Comparison of ENCODE assay signal across 8 cellular contexts in the genomic region with DNA sequence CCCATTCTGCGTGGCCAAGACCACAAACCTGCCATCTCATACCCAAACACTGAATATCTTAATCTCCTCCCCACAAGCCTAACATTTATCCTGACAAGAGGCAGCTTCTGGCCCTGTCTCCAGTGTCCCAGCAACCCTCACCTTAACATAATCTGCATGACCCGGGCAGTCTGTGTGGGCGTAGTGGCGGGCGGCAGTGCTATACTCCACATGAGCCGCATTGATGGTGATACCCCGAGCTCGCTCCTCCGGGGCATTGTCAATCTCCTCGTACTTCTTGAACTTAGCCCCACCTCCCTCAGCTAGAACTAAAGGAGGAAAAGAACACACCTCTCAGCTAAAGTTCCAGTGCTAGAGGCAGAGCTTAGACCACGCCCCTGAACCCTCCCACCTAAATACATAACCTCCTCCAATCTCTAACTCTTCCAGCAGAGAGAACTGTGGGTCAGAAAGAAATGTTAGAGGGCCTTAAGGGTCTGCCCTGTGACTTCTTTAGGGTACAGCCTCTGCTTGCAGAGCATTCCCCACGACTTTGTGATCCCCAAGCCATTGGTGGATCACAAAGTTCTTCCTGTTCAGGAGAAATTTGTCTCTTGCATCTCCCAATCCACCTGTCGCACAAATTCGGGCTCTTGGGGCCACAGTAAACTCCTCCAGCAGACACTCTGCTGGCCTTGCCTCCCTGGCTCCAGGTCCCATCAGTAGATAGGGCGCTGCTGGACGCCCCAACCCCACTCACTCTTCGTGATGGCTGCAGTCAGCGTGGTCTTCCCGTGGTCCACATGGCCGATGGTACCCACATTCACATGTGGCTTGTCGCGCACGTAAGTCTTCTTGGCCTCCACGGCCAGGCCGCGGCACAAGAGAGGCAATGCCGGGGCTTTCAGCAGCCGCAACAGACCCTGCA. TPM values are rescaled to one million over a fixed set of nuclear protein-coding genes. Genes with fewer than 3 reads are reported as not detected.
DNase-seq lines count a peak whose midpoint lies in the region; ATAC-seq, FAIRE-seq and TF ChIP-seq lines count a peak whose summit lies in the region.

No MANE protein-coding gene starts in this region.

- peaks cover 22% of the 10 kb centered on the region for H3K4me1 Mint-ChIP-seq in activated T-helper 2 cell treated with anti-CD3 and anti-CD28 coated beads, Interferon-gamma antibody, Interleukin-2, Interleukin-4, amounts not matched to agents 10 μg/mL and 5 μg/mL and 100 μg/mL, durations not matched to agents 14 hours and 24 hours and 36 hours (ENCODE audit: low read depth)

- H3K9me3 ChIP-seq in Loucy (ENCODE audit: insufficient read depth, low read depth, low read length) (no peaks in the 10 kb centered on the region), left ventricle myocardium inferior (replicated peaks) (no peaks in the 10 kb centered on the region), gastrocnemius medialis (no peaks in the 10 kb centered on the region)

- in situ Hi-C loops in gastrocnemius medialis (cut with MboI; ENCODE audit: low sequenced_read_pairs in 4 of 4), result loop anchor here in 1 of 4 donors (25.0 kb wide), 1 partner anchor 308 kb away; the partner anchor contains the start of gene NUPR1

- H3K36me3 ChIP-seq in Loucy (ENCODE audit: insufficient read depth, low read length) (peaks cover 26% of the 10 kb centered on the region; the same call in 1 of the 2 replicates), left ventricle myocardium inferior (peaks cover 38% of the 10 kb centered on the region), gastrocnemius medialis (peaks cover 0 to 42% of the 10 kb centered on the region in 2 donors)

- no peaks in the 10 kb centered on the region for H3F3A ChIP-seq in Loucy (ENCODE audit: low read depth)

- no peak for TF ChIP-seq POLR2A in GM12892 (IDR thresholded peaks at IDR 0.05; ENCODE audit: low read depth, low read length)
- no peak for TF ChIP-seq POLR2A in gastrocnemius medialis (IDR thresholded peaks at IDR 0.05)

- peak overlapping the region; percentile 97 for H3K27ac Mint-ChIP-seq in activated T-helper 2 cell treated with anti-CD3 and anti-CD28 coated beads, Interferon-gamma antibody, Interleukin-2, Interleukin-4, amounts not matched to agents 10 μg/mL and 5 μg/mL and 100 μg/mL, durations not matched to agents 14 hours and 24 hours and 36 hours

- H3K4me3 ChIP-seq in Loucy (ENCODE audit: low read length, poor library complexity, severe bottlenecking) (peak overlapping the region; percentile 93), left ventricle myocardium inferior (peak overlapping the region; percentile 93), gastrocnemius medialis (peak overlapping the region; percentile 93 to 100 (median 98))

- no peaks in the 10 kb centered on the region for H3K27me3 Mint-ChIP-seq in activated T-helper 2 cell treated with anti-CD3 and anti-CD28 coated beads, Interferon-gamma antibody, Interleukin-2, Interleukin-4, amounts not matched to agents 10 μg/mL and 5 μg/mL and 100 μg/mL, durations not matched to agents 14 hours and 24 hours and 36 hours (ENCODE audit: low read depth)

- no peaks in the 10 kb centered on the region for H3K9me3 Mint-ChIP-seq in activated T-helper 2 cell treated with anti-CD3 and anti-CD28 coated beads, Interferon-gamma antibody, Interleukin-2, Interleukin-4, amounts not matched to agents 10 μg/mL and 5 μg/mL and 100 μg/mL, durations not matched to agents 14 hours and 24 hours and 36 hours

- peak; percentile 21 for FAIRE-seq in GM12892 (lab: Jason Lieb, UNC)
- FAIRE-seq in frontal cortex (lab: Jason Lieb, UNC), result no peak

- H3K4me1 ChIP-seq in Loucy (ENCODE audit: insufficient read depth, low read length, poor library complexity, severe bottlenecking), result peaks cover 14% of the 10 kb centered on the region
- peaks cover 31% of the 10 kb centered on the region for H3K4me1 ChIP-seq in left ventricle myocardium inferior
- peaks cover 20 to 24% of the 10 kb centered on the region in 2 donors for H3K4me1 ChIP-seq in gastrocnemius medialis

- intact Hi-C loops in activated T-helper 2 cell treated with anti-CD3 and anti-CD28 coated beads, Interferon-gamma antibody, Interleukin-2, Interleukin-4, amounts not matched to agents 10 μg/mL and 5 μg/mL and 100 μg/mL, durations not matched to agents 14 hours and 24 hours and 36 hours (cut with micrococcal nuclease), result loop anchor here (1.0 to 5.0 kb wide), 6 partner anchors 18 to 351 kb away; partner anchors contain the start of genes APOBR, NFATC2IP, RABEP2 and SH2B1
- intact Hi-C loops in left ventricle myocardium inferior (cut with micrococcal nuclease), result no loop called here
- intact Hi-C loops in gastrocnemius medialis (cut with DNase I; ENCODE audit: low total_unique reads), result loop anchor here (1.0 to 2.0 kb wide), 4 partner anchors 18 to 105 kb away; partner anchors contain the start of genes ATXN2L, NFATC2IP, RABEP2 and SH2B1

- peaks cover 16% of the 10 kb centered on the region for H4K20me1 ChIP-seq in Loucy (ENCODE audit: insufficient read depth, low read length, poor library complexity, severe bottlenecking)

- H3K9me2 ChIP-seq in Loucy (replicated peaks; ENCODE audit: low read depth, low read length), result no peaks in the 10 kb centered on the region

- peak overlapping the region; percentile 94 for H3K27ac ChIP-seq in left ventricle myocardium inferior (replicated peaks)
- peak overlapping the region; percentile 92 to 96 (median 94) for H3K27ac ChIP-seq in gastrocnemius medialis

- H3K27me3 ChIP-seq in Loucy (ENCODE audit: insufficient read depth, low read length, poor library complexity, severe bottlenecking), result no peaks in the 10 kb centered on the region
- H3K27me3 ChIP-seq in left ventricle myocardium inferior (ENCODE audit: low read depth), result no peaks in the 10 kb centered on the region
- H3K27me3 ChIP-seq in gastrocnemius medialis, result no peaks in the 10 kb centered on the region

- peak overlapping the region; percentile 93 for H3K4me3 Mint-ChIP-seq in activated T-helper 2 cell treated with anti-CD3 and anti-CD28 coated beads, Interferon-gamma antibody, Interleukin-2, Interleukin-4, amounts not matched to agents 10 μg/mL and 5 μg/mL and 100 μg/mL, durations not matched to agents 14 hours and 24 hours and 36 hours (ENCODE audit: low read depth)

- peaks cover 48% of the 10 kb centered on the region for H3K36me3 Mint-ChIP-seq in activated T-helper 2 cell treated with anti-CD3 and anti-CD28 coated beads, Interferon-gamma antibody, Interleukin-2, Interleukin-4, amounts not matched to agents 10 μg/mL and 5 μg/mL and 100 μg/mL, durations not matched to agents 14 hours and 24 hours and 36 hours (ENCODE audit: low read depth)

- peak overlapping the region; percentile 87 for H3K9ac ChIP-seq in Loucy (ENCODE audit: low read depth, low read length, poor library complexity, severe bottlenecking)

- H3K79me2 ChIP-seq in Loucy (ENCODE audit: insufficient read depth, low read length), result peaks cover 34% of the 10 kb centered on the region

- peak overlapping the region; percentile 84 for H3K4me2 ChIP-seq in Loucy (ENCODE audit: low read depth, low read length, poor library complexity, severe bottlenecking)

- TF ChIP-seq CTCF in Loucy (conservative IDR thresholded peaks at IDR 0.05; ENCODE audit: low read length) (no peak), left ventricle myocardium inferior (IDR thresholded peaks at IDR 0.05; ENCODE audit: borderline replicate concordance) (no peak), gastrocnemius medialis (IDR thresholded peaks at IDR 0.05 in 4 of 5, conservative IDR thresholded peaks at IDR 0.05 in 1 of 5) (no peak)

- ATAC-seq in gastrocnemius medialis, result no peak

- DNase-seq in A172 (ENCODE audit: low spot score) (peak; percentile 68), GM12892 (ENCODE audit: insufficient read length) (no peak), left ventricle myocardium inferior (no peak), gastrocnemius medialis (no peak), frontal cortex (ENCODE audit: low spot score in 2 of 2) (no peak), UCSD-AML1 (lab: John Stamatoyannopoulos, UW; ENCODE audit: unreplicated experiment) (no peak)
- DNase-seq in activated T-helper 2 cell treated with anti-CD3 and anti-CD28 coated beads, Interferon-gamma antibody, Interleukin-2, Interleukin-4, amounts not matched to agents 10 μg/mL and 5 μg/mL and 100 μg/mL, durations not matched to agents 14 hours and 24 hours and 36 hours (ENCODE audit: low spot score), result peak; percentile 31

- peak overlapping the region; percentile 82 for H2AFZ ChIP-seq in Loucy (ENCODE audit: low read length)

RNA-seq across cellular contexts. Expression of gene TUFM, which starts 0.7 kb away (rescaled TPM):
- total RNA-seq in A172 (2014; rRNA removed; shearing (Covaris generic)), result 197 and 225 TPM in 2 replicates
- polyA plus RNA-seq in GM12892 (2012; ENCODE audit: missing spikeins), result 154 TPM
- total RNA-seq in activated T-helper 2 cell treated with anti-CD3 and anti-CD28 coated beads, Interferon-gamma antibody, Interleukin-2, Interleukin-4, amounts not matched to agents 10 μg/mL and 5 μg/mL and 100 μg/mL, durations not matched to agents 14 hours and 24 hours and 36 hours, result 202 and 217 TPM in 2 replicates
- total RNA-seq in left ventricle myocardium inferior (236 TPM), gastrocnemius medialis (100 to 1,000 TPM; 140 to 196 (median 167) TPM), frontal cortex (64.4 TPM)

RNA-seq across cellular contexts. Expression of gene SH2B1, which starts 18.2 kb away (rescaled TPM):
- 17.1 and 19.3 TPM in 2 replicates for total RNA-seq in A172 (2014; rRNA removed; shearing (Covaris generic))
- polyA plus RNA-seq in GM12892 (2012; ENCODE audit: missing spikeins), result 19.9 TPM
- total RNA-seq in activated T-helper 2 cell treated with anti-CD3 and anti-CD28 coated beads, Interferon-gamma antibody, Interleukin-2, Interleukin-4, amounts not matched to agents 10 μg/mL and 5 μg/mL and 100 μg/mL, durations not matched to agents 14 hours and 24 hours and 36 hours, result 46.0 and 57.5 TPM in 2 replicates
- total RNA-seq in left ventricle myocardium inferior, result 48.5 TPM
- total RNA-seq in gastrocnemius medialis, result 10 to 100 TPM; 13.9 to 28.5 (median 20.6) TPM
- total RNA-seq in frontal cortex, result 10.6 TPM

RNA-seq across cellular contexts. Expression of gene ATXN2L, which starts 22.6 kb away (rescaled TPM):
- 39.4 and 40.0 TPM in 2 replicates for total RNA-seq in A172 (2014; rRNA removed; shearing (Covaris generic))
- polyA plus RNA-seq in GM12892 (2012; ENCODE audit: missing spikeins), result 68.5 TPM
- 304 and 307 TPM in 2 replicates for total RNA-seq in activated T-helper 2 cell treated with anti-CD3 and anti-CD28 coated beads, Interferon-gamma antibody, Interleukin-2, Interleukin-4, amounts not matched to agents 10 μg/mL and 5 μg/mL and 100 μg/mL, durations not matched to agents 14 hours and 24 hours and 36 hours
- total RNA-seq in left ventricle myocardium inferior (51.2 TPM), gastrocnemius medialis (10 to 100 TPM; 24.0 to 68.6 (median 47.7) TPM), frontal cortex (18.3 TPM)

RNA-seq across cellular contexts. Expression of gene ATP2A1, which starts 32.9 kb away (rescaled TPM):
- total RNA-seq in A172 (2014; rRNA removed; shearing (Covaris generic)), result 0.14 and 1.1 TPM in 2 replicates
- 1.8 TPM for polyA plus RNA-seq in GM12892 (2012; ENCODE audit: missing spikeins)
- total RNA-seq in activated T-helper 2 cell treated with anti-CD3 and anti-CD28 coated beads, Interferon-gamma antibody, Interleukin-2, Interleukin-4, amounts not matched to agents 10 μg/mL and 5 μg/mL and 100 μg/mL, durations not matched to agents 14 hours and 24 hours and 36 hours, result 1.8 and 3.1 TPM in 2 replicates
- 0.38 TPM for total RNA-seq in left ventricle myocardium inferior
- 100 to 1,000 TPM; 380 to 909 (median 764) TPM for total RNA-seq in gastrocnemius medialis
- total RNA-seq in frontal cortex, result not detected

Comparison
In these comparisons a context has a peak if more than half of its experiments do, and no peak if none do; other contexts are left out.
1. DNase-seq: peak in A172 (single experiment) and activated T-helper 2 cell treated with anti-CD3 and anti-CD28 coated beads, Interferon-gamma antibody, Interleukin-2, Interleukin-4, amounts not matched to agents 10 μg/mL and 5 μg/mL and 100 μg/mL, durations not matched to agents 14 hours and 24 hours and 36 hours (single experiment); none in GM12892 (single experiment), left ventricle myocardium inferior (single experiment), gastrocnemius medialis (0 of 2), frontal cortex (0 of 2) and UCSD-AML1 (single experiment).
2. Peak in every context shown above with its lines, with median percentiles within 50 percentile points of each other: H3K4me3 ChIP-seq.